1 cellular context compared by ENCODE assay signal in the genomic region with DNA sequence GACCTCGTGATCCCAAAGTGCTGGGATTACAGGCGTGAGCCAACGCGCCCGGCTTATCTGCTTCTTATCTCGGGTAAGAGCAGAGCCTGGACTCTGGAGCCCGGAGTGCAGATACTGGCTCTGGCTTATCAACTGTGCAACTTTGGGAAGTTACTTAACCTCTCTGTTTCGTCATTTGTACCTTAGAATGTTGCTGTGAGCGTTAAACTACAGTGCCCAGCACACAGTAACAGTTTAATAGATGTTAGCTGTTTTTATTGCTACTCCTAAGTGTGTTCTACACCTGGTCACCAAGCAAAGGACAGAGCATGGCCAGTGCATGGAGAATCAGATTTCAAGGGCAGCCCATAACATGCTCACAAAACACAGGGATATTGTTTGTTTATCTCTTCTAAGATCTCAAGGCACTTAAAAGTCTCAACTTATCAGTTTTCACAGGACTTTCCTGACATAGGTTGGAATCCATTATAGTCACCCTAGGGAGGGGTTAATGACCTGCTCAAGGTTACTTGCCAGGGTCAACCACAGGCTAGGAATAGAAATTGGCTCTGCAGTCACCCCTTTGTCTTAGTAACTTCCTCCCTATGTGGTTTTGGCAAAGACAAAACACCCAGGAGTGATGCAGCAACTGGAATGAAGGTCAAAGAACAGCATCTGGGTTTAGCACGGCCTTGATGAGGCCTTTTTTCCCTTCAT.
A peak's percentile ranks its signal among the peaks of the same experiment; 100 is the strongest.
TF ChIP-seq lines count a peak whose summit lies in the region.

No MANE protein-coding gene starts in this region.

TF ChIP-seq in endothelial cell of umbilical vein, 7 proteins besides CTCF, POLR2A, EP300 and RAD21:
- TF ChIP-seq POLR2AphosphoS5 (IDR thresholded peaks at IDR 0.05; ENCODE audit: insufficient read depth, low read depth, low read length), result peak; percentile 24
- TF ChIP-seq JUN (IDR thresholded peaks at IDR 0.05; ENCODE audit: borderline replicate concordance, insufficient read depth, insufficient read length, low read depth), result peak; percentile 45
- TF ChIP-seq, protein P1, sequence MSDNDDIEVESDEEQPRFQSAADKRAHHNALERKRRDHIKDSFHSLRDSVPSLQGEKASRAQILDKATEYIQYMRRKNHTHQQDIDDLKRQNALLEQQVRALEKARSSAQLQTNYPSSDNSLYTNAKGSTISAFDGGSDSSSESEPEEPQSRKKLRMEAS (IDR thresholded peaks at IDR 0.05; ENCODE audit: insufficient read depth, insufficient read length), result no peak
- TF ChIP-seq FOS (IDR thresholded peaks at IDR 0.05; ENCODE audit: borderline replicate concordance, insufficient read depth, low read length), result peak; percentile 62
- no peak for TF ChIP-seq EZH2 (IDR thresholded peaks at IDR 0.05; ENCODE audit: borderline replicate concordance, low read depth, low read length, severe bottlenecking)
- TF ChIP-seq MYC (IDR thresholded peaks at IDR 0.05; ENCODE audit: low read depth, low read length), result no peak
- TF ChIP-seq GATA2 (IDR thresholded peaks at IDR 0.05; ENCODE audit: insufficient read depth, insufficient read length, low read depth, low read length), result peak; percentile 96
